1 cellular context compared by ENCODE assay signal in the genomic region with DNA sequence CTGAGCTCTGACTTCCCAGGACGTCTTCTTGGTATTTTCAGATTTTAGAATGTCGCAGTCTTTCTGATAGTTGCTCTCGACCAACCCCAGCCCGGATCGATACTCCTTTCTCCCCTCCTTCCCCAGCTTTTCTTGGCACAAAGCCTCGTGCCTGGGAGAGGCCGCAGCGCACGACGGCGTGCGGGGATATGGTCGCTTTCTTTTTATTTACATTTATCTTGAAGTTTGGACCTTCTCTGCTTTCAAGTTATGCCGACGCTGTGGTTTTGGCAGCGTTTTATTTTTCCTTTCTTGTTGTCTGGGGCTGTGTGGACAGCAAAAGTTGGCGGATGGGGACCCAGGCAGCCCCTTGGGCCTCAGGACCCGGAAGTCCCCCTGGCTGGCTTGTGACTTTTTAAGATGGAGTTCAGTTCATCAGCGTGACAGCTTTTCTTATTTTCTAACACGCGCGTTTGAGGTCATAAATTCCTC.
TF ChIP-seq lines count a peak whose summit lies in the region.

No MANE protein-coding gene starts in this region.

TF ChIP-seq in HepG2, 621 proteins besides CTCF, POLR2A, EP300 and RAD21 (continued from another document and continues in another):
- TF ChIP-seq SNAPC2 (CRISPR knock-in tag; IDR thresholded peaks at IDR 0.05) (no peak), ZNF569 (CRISPR knock-in tag; IDR thresholded peaks at IDR 0.05; ENCODE audit: borderline replicate concordance) (no peak), FOXK1 (CRISPR knock-in tag; IDR thresholded peaks at IDR 0.05; ENCODE audit: borderline replicate concordance, low read depth) (peak; percentile 49; the same call in 1 of the 2 replicates), NFKBIZ (CRISPR knock-in tag; IDR thresholded peaks at IDR 0.05) (0 out of 2 replicates have a peak, but pooled peaks have one; percentile 25), ONECUT2 (CRISPR knock-in tag; IDR thresholded peaks at IDR 0.05) (peak; percentile 97), ZNF230 (CRISPR knock-in tag; IDR thresholded peaks at IDR 0.05) (no peak), FOXP4 (CRISPR knock-in tag; IDR thresholded peaks at IDR 0.05) (peak; percentile 80), ZNF543 (CRISPR knock-in tag; IDR thresholded peaks at IDR 0.05) (no peak), ZNF33B (CRISPR knock-in tag; IDR thresholded peaks at IDR 0.05) (0 out of 2 replicates have a peak, but pooled peaks have one; percentile 73), ZNF879 (CRISPR knock-in tag; IDR thresholded peaks at IDR 0.05) (no peak), ZNF672 (CRISPR knock-in tag; IDR thresholded peaks at IDR 0.05) (no peak), HNF1B (CRISPR knock-in tag; IDR thresholded peaks at IDR 0.05) (no peak), TMF1 (CRISPR knock-in tag; IDR thresholded peaks at IDR 0.05; ENCODE audit: low read depth) (no peak), RFX1 (IDR thresholded peaks at IDR 0.05) (no peak), ZNF333 (CRISPR knock-in tag; IDR thresholded peaks at IDR 0.05; ENCODE audit: borderline replicate concordance) (no peak), ZKSCAN5 (CRISPR knock-in tag; IDR thresholded peaks at IDR 0.05) (no peak), ZNF710 (CRISPR knock-in tag; IDR thresholded peaks at IDR 0.05; ENCODE audit: borderline replicate concordance) (no peak; the same call in 1 of the 2 replicates), ZNF709 (CRISPR knock-in tag; IDR thresholded peaks at IDR 0.05) (no peak), ZNF468 (CRISPR knock-in tag; IDR thresholded peaks at IDR 0.05) (no peak), MTA3 (CRISPR knock-in tag; IDR thresholded peaks at IDR 0.05) (no peak), ZNF460 (CRISPR knock-in tag; IDR thresholded peaks at IDR 0.05; ENCODE audit: borderline replicate concordance) (no peak), SALL1 (CRISPR knock-in tag; IDR thresholded peaks at IDR 0.05) (peak; percentile 90), ZBTB8A (CRISPR knock-in tag; IDR thresholded peaks at IDR 0.05; ENCODE audit: borderline replicate concordance, low read depth) (no peak), ZUFSP (CRISPR knock-in tag; IDR thresholded peaks at IDR 0.05; ENCODE audit: borderline replicate concordance) (no peak), DZIP1 (CRISPR knock-in tag; IDR thresholded peaks at IDR 0.05) (no peak), PHF8 (CRISPR knock-in tag; IDR thresholded peaks at IDR 0.05) (no peak; the same call in 1 of the 2 replicates), KDM5B (CRISPR knock-in tag; IDR thresholded peaks at IDR 0.05; ENCODE audit: borderline replicate concordance) (no peak; the same call in 1 of the 2 replicates), CERS6 (CRISPR knock-in tag; IDR thresholded peaks at IDR 0.05) (no peak), ZNF232 (CRISPR knock-in tag; IDR thresholded peaks at IDR 0.05; ENCODE audit: borderline replicate concordance) (no peak), HCFC1 (IDR thresholded peaks at IDR 0.05; ENCODE audit: low read depth, low read length) (no peak), GABPB1 (CRISPR knock-in tag; IDR thresholded peaks at IDR 0.05) (peak; percentile 63; the same call in 1 of the 2 replicates), TBX3 (IDR thresholded peaks at IDR 0.05; ENCODE audit: borderline replicate concordance) (no peak), FOXJ3 (CRISPR knock-in tag; IDR thresholded peaks at IDR 0.05; ENCODE audit: borderline replicate concordance) (peak; percentile 77), NCOR1 (IDR thresholded peaks at IDR 0.05; ENCODE audit: borderline replicate concordance, low read length) (peak; percentile 81), NRL (CRISPR knock-in tag; IDR thresholded peaks at IDR 0.05; ENCODE audit: borderline replicate concordance) (no peak), ZNF552 (CRISPR knock-in tag; IDR thresholded peaks at IDR 0.05; ENCODE audit: borderline replicate concordance) (no peak), SP4 (CRISPR knock-in tag; IDR thresholded peaks at IDR 0.05) (peak; percentile 50; the same call in 1 of the 2 replicates), PRMT3 (CRISPR knock-in tag; IDR thresholded peaks at IDR 0.05; ENCODE audit: borderline replicate concordance, low read depth) (no peak)
- TF ChIP-seq, protein P1, sequence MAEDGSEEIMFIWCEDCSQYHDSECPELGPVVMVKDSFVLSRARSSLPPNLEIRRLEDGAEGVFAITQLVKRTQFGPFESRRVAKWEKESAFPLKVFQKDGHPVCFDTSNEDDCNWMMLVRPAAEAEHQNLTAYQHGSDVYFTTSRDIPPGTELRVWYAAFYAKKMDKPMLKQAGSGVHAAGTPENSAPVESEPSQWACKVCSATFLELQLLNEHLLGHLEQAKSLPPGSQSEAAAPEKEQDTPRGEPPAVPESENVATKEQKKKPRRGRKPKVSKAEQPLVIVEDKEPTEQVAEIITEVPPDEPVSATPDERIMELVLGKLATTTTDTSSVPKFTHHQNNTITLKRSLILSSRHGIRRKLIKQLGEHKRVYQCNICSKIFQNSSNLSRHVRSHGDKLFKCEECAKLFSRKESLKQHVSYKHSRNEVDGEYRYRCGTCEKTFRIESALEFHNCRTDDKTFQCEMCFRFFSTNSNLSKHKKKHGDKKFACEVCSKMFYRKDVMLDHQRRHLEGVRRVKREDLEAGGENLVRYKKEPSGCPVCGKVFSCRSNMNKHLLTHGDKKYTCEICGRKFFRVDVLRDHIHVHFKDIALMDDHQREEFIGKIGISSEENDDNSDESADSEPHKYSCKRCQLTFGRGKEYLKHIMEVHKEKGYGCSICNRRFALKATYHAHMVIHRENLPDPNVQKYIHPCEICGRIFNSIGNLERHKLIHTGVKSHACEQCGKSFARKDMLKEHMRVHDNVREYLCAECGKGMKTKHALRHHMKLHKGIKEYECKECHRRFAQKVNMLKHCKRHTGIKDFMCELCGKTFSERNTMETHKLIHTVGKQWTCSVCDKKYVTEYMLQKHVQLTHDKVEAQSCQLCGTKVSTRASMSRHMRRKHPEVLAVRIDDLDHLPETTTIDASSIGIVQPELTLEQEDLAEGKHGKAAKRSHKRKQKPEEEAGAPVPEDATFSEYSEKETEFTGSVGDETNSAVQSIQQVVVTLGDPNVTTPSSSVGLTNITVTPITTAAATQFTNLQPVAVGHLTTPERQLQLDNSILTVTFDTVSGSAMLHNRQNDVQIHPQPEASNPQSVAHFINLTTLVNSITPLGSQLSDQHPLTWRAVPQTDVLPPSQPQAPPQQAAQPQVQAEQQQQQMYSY (CRISPR knock-in tag; IDR thresholded peaks at IDR 0.05): no peak
- TF ChIP-seq, protein P2, sequence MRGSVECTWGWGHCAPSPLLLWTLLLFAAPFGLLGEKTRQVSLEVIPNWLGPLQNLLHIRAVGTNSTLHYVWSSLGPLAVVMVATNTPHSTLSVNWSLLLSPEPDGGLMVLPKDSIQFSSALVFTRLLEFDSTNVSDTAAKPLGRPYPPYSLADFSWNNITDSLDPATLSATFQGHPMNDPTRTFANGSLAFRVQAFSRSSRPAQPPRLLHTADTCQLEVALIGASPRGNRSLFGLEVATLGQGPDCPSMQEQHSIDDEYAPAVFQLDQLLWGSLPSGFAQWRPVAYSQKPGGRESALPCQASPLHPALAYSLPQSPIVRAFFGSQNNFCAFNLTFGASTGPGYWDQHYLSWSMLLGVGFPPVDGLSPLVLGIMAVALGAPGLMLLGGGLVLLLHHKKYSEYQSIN (CRISPR knock-in tag; IDR thresholded peaks at IDR 0.05; ENCODE audit: borderline replicate concordance): no peak
- TF ChIP-seq, protein P3, sequence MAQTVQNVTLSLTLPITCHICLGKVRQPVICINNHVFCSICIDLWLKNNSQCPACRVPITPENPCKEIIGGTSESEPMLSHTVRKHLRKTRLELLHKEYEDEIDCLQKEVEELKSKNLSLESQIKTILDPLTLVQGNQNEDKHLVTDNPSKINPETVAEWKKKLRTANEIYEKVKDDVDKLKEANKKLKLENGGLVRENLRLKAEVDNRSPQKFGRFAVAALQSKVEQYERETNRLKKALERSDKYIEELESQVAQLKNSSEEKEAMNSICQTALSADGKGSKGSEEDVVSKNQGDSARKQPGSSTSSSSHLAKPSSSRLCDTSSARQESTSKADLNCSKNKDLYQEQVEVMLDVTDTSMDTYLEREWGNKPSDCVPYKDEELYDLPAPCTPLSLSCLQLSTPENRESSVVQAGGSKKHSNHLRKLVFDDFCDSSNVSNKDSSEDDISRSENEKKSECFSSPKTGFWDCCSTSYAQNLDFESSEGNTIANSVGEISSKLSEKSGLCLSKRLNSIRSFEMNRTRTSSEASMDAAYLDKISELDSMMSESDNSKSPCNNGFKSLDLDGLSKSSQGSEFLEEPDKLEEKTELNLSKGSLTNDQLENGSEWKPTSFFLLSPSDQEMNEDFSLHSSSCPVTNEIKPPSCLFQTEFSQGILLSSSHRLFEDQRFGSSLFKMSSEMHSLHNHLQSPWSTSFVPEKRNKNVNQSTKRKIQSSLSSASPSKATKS (CRISPR knock-in tag; IDR thresholded peaks at IDR 0.05): no peak
